In the genomic region with DNA sequence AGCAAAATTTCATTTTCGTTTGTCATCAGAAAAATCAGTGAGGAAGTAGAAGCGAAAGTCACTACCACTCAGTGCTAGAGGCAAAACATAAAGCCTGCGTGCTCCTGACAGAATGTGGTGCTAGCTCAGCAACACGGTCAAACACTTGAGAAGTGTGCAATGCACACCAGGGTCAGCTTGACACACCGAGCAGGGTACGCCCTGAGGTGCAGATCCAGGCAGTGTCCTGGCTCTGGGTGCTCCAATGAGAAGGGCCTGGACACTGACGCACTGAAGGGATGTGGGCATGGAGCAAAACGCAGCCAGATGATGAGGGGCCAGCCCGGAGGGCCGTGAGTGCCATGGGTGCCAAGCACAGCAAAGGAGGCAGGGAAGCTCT, we compare ENCODE assay signal across 9 cellular contexts. TPM values are rescaled to one million over a fixed set of nuclear protein-coding genes. Genes with fewer than 3 reads are reported as not detected.
DNase-seq lines count a peak whose midpoint lies in the region; ATAC-seq and TF ChIP-seq lines count a peak whose summit lies in the region.
"Had no signal": no experiment of that assay in that cellular context is flagged by ENCODE, and none has a peak within 500 bp of the region (broad histone marks: within the 10 kb centered on the region; RNA-seq: fewer than 3 reads in every experiment).

No MANE protein-coding gene starts in this region.

- H3K4me3 Mint-ChIP-seq in effector memory CD8-positive, alpha-beta T cell, result peak overlapping the region; percentile 80 to 91

- TF ChIP-seq CTCF in GM10248 (IDR thresholded peaks at IDR 0.05; ENCODE audit: control extremely low read depth, extremely low read depth, low read depth, missing control alignments) (no peak), tibial nerve (IDR thresholded peaks at IDR 0.05) (no peak), A673 (conservative IDR thresholded peaks at IDR 0.05; ENCODE audit: low read depth, low read length) (no peak)

- no TSS peak for BruUV-seq in A673 (replicated peaks; lab: Mats Ljungman, UMichigan)

- peak; percentile 30 for ATAC-seq in GM19468 (IDR thresholded peaks at IDR 0.05; ENCODE audit: extremely low read depth, unreplicated experiment)
- peak; percentile 33 for ATAC-seq in HG03469 (IDR thresholded peaks at IDR 0.05; ENCODE audit: unreplicated experiment)
- ATAC-seq in effector memory CD8-positive, alpha-beta T cell (replicated peaks), result peak; percentile 40

- 76 to 82% methylated on average over 10 of the region's 10 CpGs for WGBS in tibial nerve, 2 donors

- CTCF ChIA-PET in GM10248 (lab: Yijun Ruan, JAX) (interaction anchor here (0.7 to 16.3 kb wide), 11 partner anchors 10 to 201 kb away, joined by 3 to 132 read pairs (median 5); no protein-coding TSS in a partner anchor), A673 (lab: Charles Lee) (interaction anchor here (0.8 to 2.0 kb wide), 2 partner anchors 175 to 178 kb away, joined by 3 to 22 read pairs; no protein-coding TSS in a partner anchor)

- H3K27me3 ChIP-seq in tibial nerve, result no peaks in the 10 kb centered on the region
- H3K27me3 ChIP-seq in A673 (replicated peaks; ENCODE audit: insufficient read depth, low read depth, low read length, poor library complexity), result no peaks in the 10 kb centered on the region
- H3K27me3 ChIP-seq: cardiac muscle cell had no signal

- H3K36me3 Mint-ChIP-seq in effector memory CD8-positive, alpha-beta T cell (ENCODE audit: insufficient read depth), result peaks cover 74% of the 10 kb centered on the region

- peaks cover 0 to 35% (median 11%) of the 10 kb centered on the region in 3 donors for H3K36me3 ChIP-seq in tibial nerve
- H3K36me3 ChIP-seq in A673 (ENCODE audit: insufficient read depth, low read length, poor library complexity, severe bottlenecking), result no peaks in the 10 kb centered on the region
- H3K36me3 ChIP-seq: cardiac muscle cell had no signal

- peaks cover 44 to 47% of the 10 kb centered on the region in 2 donors for H3K4me1 Mint-ChIP-seq in effector memory CD8-positive, alpha-beta T cell (ENCODE audit: low read depth in 2 of 2)

- H3K27me3 Mint-ChIP-seq in effector memory CD8-positive, alpha-beta T cell, result no peaks in the 10 kb centered on the region

- POLR2A ChIA-PET in GM10248 (lab: Yijun Ruan, JAX) (interaction anchor here (1.2 kb wide), 1 partner anchor 144 kb away, joined by 5 read pairs; no protein-coding TSS in a partner anchor), A673 (lab: Charles Lee; ENCODE audit: low non-redundant PET) (no interaction called here)

- TF ChIP-seq POLR2A in tibial nerve (IDR thresholded peaks at IDR 0.05), result no peak

- no peaks in the 10 kb centered on the region for H3K9me3 Mint-ChIP-seq in effector memory CD8-positive, alpha-beta T cell

- TF ChIP-seq EP300 in tibial nerve (IDR thresholded peaks at IDR 0.05), result peak in 1 of 2 donors; percentile 30

- DNase-seq in GM10248 (ENCODE audit: extremely low spot score) (peak; percentile 71), tibial nerve (ENCODE audit: low spot score in 2 of 2) (no peak), A673 (ENCODE audit: low spot score) (no peak), NCI-H2081 treated with DMSO at 0.1 percent for 48 hours (lab: John Stamatoyannopoulos, UW) (no peak), activated gamma-delta T cell (lab: John Stamatoyannopoulos, UW) (no peak)
- no peak for DNase-seq in effector memory CD8-positive, alpha-beta T cell

- H3K9me3 ChIP-seq in tibial nerve, result no peaks in the 10 kb centered on the region
- H3K9me3 ChIP-seq in A673 (ENCODE audit: low read depth, low read length, poor library complexity, severe bottlenecking), result no peaks in the 10 kb centered on the region

- H3K4me1 ChIP-seq in tibial nerve, result peaks cover 0 to 14% (median 4%) of the 10 kb centered on the region in 4 donors
- H3K4me1 ChIP-seq in A673 (ENCODE audit: insufficient read depth, low read length, poor library complexity, severe bottlenecking), result no peaks in the 10 kb centered on the region

- H3K4me3 ChIP-seq in tibial nerve (no peak overlapping the region), A673 (ENCODE audit: low read depth, low read length, poor library complexity, severe bottlenecking) (no peak overlapping the region)
- H3K4me3 ChIP-seq: cardiac muscle cell had no signal

- peak overlapping the region; percentile 97 to 98 for H3K27ac Mint-ChIP-seq in effector memory CD8-positive, alpha-beta T cell

- H3K27ac ChIP-seq in tibial nerve, result peak overlapping the region in 3 of 4 donors; percentile 31 to 65 (median 58)
- no peak overlapping the region for H3K27ac ChIP-seq in A673 (ENCODE audit: low read depth, low read length, poor library complexity, severe bottlenecking)
- H3K27ac ChIP-seq: cardiac muscle cell had no signal

- intact Hi-C loops in A673 (cut with micrococcal nuclease; ENCODE audit: unreplicated experiment), result loop anchor here (2.0 to 5.0 kb wide), 2 partner anchors 164 to 483 kb away; no protein-coding TSS in a partner anchor

RNA-seq across cellular contexts. Expression of gene RNASET2, which starts 5.9 kb away (rescaled TPM):
- total RNA-seq in tibial nerve, result 100 to 1,000 TPM in 2 of 4 donors, 10 to 100 TPM in 2; 57.9 to 115 (median 103) TPM
- total RNA-seq in A673 (2021), result 5.7 and 11.9 TPM in 2 replicates

RNA-seq across cellular contexts. Expression of gene CEP43, which starts 48.8 kb away (rescaled TPM):
- total RNA-seq in tibial nerve, result 10 to 100 TPM; 14.0 to 23.7 (median 23.2) TPM
- total RNA-seq in A673 (2021), result 33.4 and 34.2 TPM in 2 replicates
